Comparison of ENCODE assay signal across 21 cellular contexts in the genomic region with DNA sequence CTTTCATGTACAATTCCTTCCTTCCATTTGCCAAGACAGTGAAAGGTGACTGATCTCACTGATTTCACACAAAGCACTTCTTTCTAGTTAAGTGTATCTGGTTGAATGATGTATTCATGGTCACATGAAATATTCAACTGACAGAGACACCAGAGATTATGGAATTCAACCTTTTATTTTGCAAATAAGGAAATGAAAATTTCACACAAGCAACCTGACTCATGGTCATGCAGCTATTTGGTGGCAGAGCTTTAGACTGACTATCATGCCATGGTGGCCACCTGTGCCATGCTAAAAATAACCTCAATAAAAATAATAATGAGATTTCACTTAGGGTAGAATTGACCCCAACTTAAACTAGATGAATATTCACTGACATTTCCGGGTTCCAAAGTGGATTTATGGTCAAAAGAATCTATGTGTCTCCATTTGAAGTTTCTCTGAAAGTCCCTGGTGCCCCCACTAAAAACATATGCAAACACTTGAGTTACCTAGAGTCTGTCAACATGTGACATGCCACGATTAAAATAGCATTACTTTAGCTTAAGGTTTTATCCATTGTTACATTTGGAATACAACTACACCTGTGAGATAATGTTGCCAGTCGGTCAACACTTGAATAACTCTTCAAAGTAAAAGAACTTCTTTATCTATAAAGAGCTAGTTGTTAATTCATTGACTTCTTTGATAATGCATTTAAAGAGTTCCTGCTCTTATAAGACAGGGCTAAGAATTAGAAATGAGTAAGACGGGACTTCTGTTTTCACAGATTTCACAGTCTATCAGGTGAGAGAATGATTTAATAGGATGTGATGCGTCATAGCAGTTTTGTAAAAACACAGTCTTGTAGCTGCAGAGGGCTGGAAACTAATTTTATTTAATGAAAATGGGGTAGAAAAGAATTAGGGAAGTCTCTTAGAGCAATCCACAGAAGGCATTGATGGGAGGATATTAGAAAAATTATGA.
DNase-seq lines count a peak whose midpoint lies in the region; ATAC-seq, FAIRE-seq and TF ChIP-seq lines count a peak whose summit lies in the region.
"Had no signal": no experiment of that assay in that cellular context is flagged by ENCODE, and none has a peak within 500 bp of the region (broad histone marks: within the 10 kb centered on the region; RNA-seq: fewer than 3 reads in every experiment).

No MANE protein-coding gene starts in this region.

- H3K4me3 ChIP-seq in A549 = no peak overlapping the region
- no peak overlapping the region for H3K4me3 ChIP-seq in epithelial cell of esophagus (ENCODE audit: low read length)
- no peak overlapping the region for H3K4me3 ChIP-seq in left lung
- H3K4me3 ChIP-seq: BLaER1 treated with 17β-estradiol and CSF1 and Interleukin-3, amounts not matched to agents 10 nM and 100 nM; GM23248; HAP-1; SJSA1 had no signal

- H3K27ac ChIP-seq in A549 = peak overlapping the region; percentile 88 to 94
- H3K27ac ChIP-seq in left lung = no peak overlapping the region
- H3K27ac ChIP-seq: BLaER1 treated with 17β-estradiol and CSF1 and Interleukin-3, amounts not matched to agents 10 nM and 100 nM; GM23248; HL-60; SJSA1 had no signal

- H3K4me1 Mint-ChIP-seq in Calu3 (ENCODE audit: low read depth, unreplicated experiment) = peaks cover 44% of the 10 kb centered on the region

- TF ChIP-seq CTCF in A549 (IDR thresholded peaks at IDR 0.05) (no peak), Calu3 (IDR thresholded peaks at IDR 0.05; ENCODE audit: unreplicated experiment) (no peak), epithelial cell of esophagus (IDR thresholded peaks at IDR 0.05; ENCODE audit: insufficient read depth, low read depth, low read length, missing control alignments) (no peak), left lung (IDR thresholded peaks at IDR 0.05) (no peak)

- no peaks in the 10 kb centered on the region for H3K36me3 ChIP-seq in left lung
- H3K36me3 ChIP-seq: BLaER1 treated with 17β-estradiol and CSF1 and Interleukin-3, amounts not matched to agents 10 nM and 100 nM; HAP-1; SJSA1 had no signal

- intact Hi-C loops in Calu3 (cut with micrococcal nuclease; ENCODE audit: unreplicated experiment) (loop anchor here (1.0 to 10.0 kb wide), 5 partner anchors 89 to 242 kb away; partner anchors contain the start of gene OR5AK2), left lung (cut with DNase I) (loop anchor here in 1 of 2 donors (5.0 to 10.0 kb wide), 2 partner anchors 282 to 409 kb away; no protein-coding TSS in a partner anchor)

- no peaks in the 10 kb centered on the region for H3K27me3 Mint-ChIP-seq in Calu3 (ENCODE audit: unreplicated experiment)

- H3K4me1 ChIP-seq in A549 = peaks cover 31% of the 10 kb centered on the region
- H3K4me1 ChIP-seq in left lung = no peaks in the 10 kb centered on the region
- H3K4me1 ChIP-seq: HAP-1, SJSA1 had no signal

- H3K4me2 ChIP-seq in A549 = no peak overlapping the region
- H3K4me2 ChIP-seq: BLaER1 treated with 17β-estradiol and CSF1 and Interleukin-3, amounts not matched to agents 10 nM and 100 nM had no signal

- H3K27ac Mint-ChIP-seq in Calu3 (ENCODE audit: unreplicated experiment) = peak overlapping the region; percentile 87
- H3K27ac Mint-ChIP-seq: CD8-positive, alpha-beta T cell had no signal

- peak; percentile 56 for FAIRE-seq in A549 (lab: Jason Lieb, UNC)
- FAIRE-seq: GM19239 had no signal

- H3K4me3 Mint-ChIP-seq in Calu3 (ENCODE audit: low read depth, unreplicated experiment) = peak overlapping the region; percentile 30
- H3K4me3 Mint-ChIP-seq: CD8-positive, alpha-beta T cell had no signal

- DNase-seq in A549 (ENCODE audit: low read depth in 1 of 2, low spot score in 1 of 2) (peak in 1 of 2 experiments; percentile 32), Calu3 (peak; percentile 37), epithelial cell of esophagus (ENCODE audit: low read depth) (peak; percentile 68), left lung (no peak), NCI-H1417 treated with DMSO at 0.1 percent for 48 hours (lab: John Stamatoyannopoulos, UW) (no peak), NCI-H82 (lab: John Stamatoyannopoulos, UW) (no peak), GM19238 (ENCODE audit: insufficient read length, low spot score) (no peak)
- DNase-seq: CD8-positive, alpha-beta T cell; GDM1; IMR-90; NCI-H1436 treated with DMSO at 0.1 percent for 48 hours; NCI-H2029; NCI-H510A; NCI-H748 treated with DMSO at 0.1 percent for 48 hours had no signal

- ATAC-seq in A549 = peak in 1 of 2 experiments; percentile 25; a peak in 1 of 6 replicates
- peak; percentile 75 for ATAC-seq in left lung
- ATAC-seq: CD8-positive, alpha-beta T cell; Panc1 had no signal

- peaks cover 45% of the 10 kb centered on the region for H3K9me3 ChIP-seq in A549
- no peaks in the 10 kb centered on the region for H3K9me3 ChIP-seq in left lung
- H3K9me3 ChIP-seq: HAP-1, SJSA1 had no signal

- no peaks in the 10 kb centered on the region for H3K9me3 Mint-ChIP-seq in Calu3 (ENCODE audit: low read depth, unreplicated experiment)
- H3K9me3 Mint-ChIP-seq: CD8-positive, alpha-beta T cell had no signal

- 78% methylated on average over 5 of the region's 5 CpGs for WGBS in A549 (ENCODE audit: missing lambda C conversion rate)

- no peaks in the 10 kb centered on the region for H3K27me3 ChIP-seq in left lung
- H3K27me3 ChIP-seq: BLaER1 treated with 17β-estradiol and CSF1 and Interleukin-3, amounts not matched to agents 10 nM and 100 nM had no signal

- peak in 1 of 2 experiments; percentile 29; a peak in 1 of 5 replicates for TF ChIP-seq EP300 in A549 (IDR thresholded peaks at IDR 0.05)

- CTCF ChIA-PET in A549 (lab: Yijun Ruan, JAX) (interaction anchor here (1.0 to 14.4 kb wide), 7 partner anchors 9 to 435 kb away, joined by 3 to 596 read pairs (median 4); no protein-coding TSS in a partner anchor), Calu3 (lab: Charles Lee) (interaction anchor here (0.9 to 4.6 kb wide), 8 partner anchors 12 to 407 kb away, joined by 3 to 145 read pairs (median 4); no protein-coding TSS in a partner anchor)

- no peak for TF ChIP-seq RAD21 in A549 (conservative IDR thresholded peaks at IDR 0.05 in 1 of 2, IDR thresholded peaks at IDR 0.05 in 1 of 2)

- no peak for TF ChIP-seq POLR2A in A549 (IDR thresholded peaks at IDR 0.05; ENCODE audit: low read length)

- H3K36me3 Mint-ChIP-seq in Calu3 (ENCODE audit: insufficient read depth, unreplicated experiment) = peaks cover 5% of the 10 kb centered on the region
- H3K36me3 Mint-ChIP-seq: CD8-positive, alpha-beta T cell had no signal

- no TSS peak for BruUV-seq in Calu3 (replicated peaks; lab: Mats Ljungman, UMichigan)

- POLR2A ChIA-PET in A549 (lab: Yijun Ruan, JAX) = interaction anchor here (1.3 kb wide), 1 partner anchor 68 kb away, joined by 3 read pairs; no protein-coding TSS in a partner anchor

TF ChIP-seq in A549, 52 proteins besides CTCF, POLR2A, EP300 and RAD21:
- TF ChIP-seq RCOR1 (IDR thresholded peaks at IDR 0.05; ENCODE audit: low read depth, low read length) (no peak), FOSL2 (IDR thresholded peaks at IDR 0.05) (no peak), FOSL2 (CRISPR knock-in tag; IDR thresholded peaks at IDR 0.05) (peak; percentile 47; the same call in 1 of the 2 replicates), JUNB (IDR thresholded peaks at IDR 0.05) (no peak), NPAS2 (CRISPR knock-in tag; IDR thresholded peaks at IDR 0.05; ENCODE audit: borderline replicate concordance) (no peak), SMC3 (IDR thresholded peaks at IDR 0.05) (peak; percentile 8; the same call in 1 of the 3 replicates), NR3C1 (IDR thresholded peaks at IDR 0.05) (no peak), PHF8 (IDR thresholded peaks at IDR 0.05; ENCODE audit: borderline replicate concordance, low read depth) (no peak), ZSCAN20 (CRISPR knock-in tag; IDR thresholded peaks at IDR 0.05) (no peak), ZC3H11A (IDR thresholded peaks at IDR 0.05) (no peak), JUN (IDR thresholded peaks at IDR 0.05) (no peak), MAX (IDR thresholded peaks at IDR 0.05) (no peak), HDAC2 (IDR thresholded peaks at IDR 0.05) (no peak), KDM1A (IDR thresholded peaks at IDR 0.05; ENCODE audit: low read depth) (no peak), SREBF2 (IDR thresholded peaks at IDR 0.05) (no peak), MYC (IDR thresholded peaks at IDR 0.05; ENCODE audit: borderline replicate concordance, low read length) (no peak), CEBPB (IDR thresholded peaks at IDR 0.05) (no peak)
- TF ChIP-seq, protein P1, sequence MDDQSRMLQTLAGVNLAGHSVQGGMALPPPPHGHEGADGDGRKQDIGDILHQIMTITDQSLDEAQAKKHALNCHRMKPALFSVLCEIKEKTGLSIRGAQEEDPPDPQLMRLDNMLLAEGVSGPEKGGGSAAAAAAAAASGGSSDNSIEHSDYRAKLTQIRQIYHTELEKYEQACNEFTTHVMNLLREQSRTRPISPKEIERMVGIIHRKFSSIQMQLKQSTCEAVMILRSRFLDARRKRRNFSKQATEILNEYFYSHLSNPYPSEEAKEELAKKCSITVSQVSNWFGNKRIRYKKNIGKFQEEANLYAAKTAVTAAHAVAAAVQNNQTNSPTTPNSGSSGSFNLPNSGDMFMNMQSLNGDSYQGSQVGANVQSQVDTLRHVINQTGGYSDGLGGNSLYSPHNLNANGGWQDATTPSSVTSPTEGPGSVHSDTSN (IDR thresholded peaks at IDR 0.05) = no peak

Comparison
In these comparisons a context has a peak if more than half of its experiments do, and no peak if none do; other contexts are left out.
1. DNase-seq: peak in Calu3 (single experiment) and epithelial cell of esophagus (single experiment); none in left lung (0 of 2), NCI-H1417 treated with DMSO at 0.1 percent for 48 hours (single experiment), NCI-H82 (single experiment) and GM19238 (single experiment).
2. H3K27ac ChIP-seq: peak in A549 (2 of 2); none in left lung (0 of 2).